19 cellular contexts compared by ENCODE assay signal in genomic region chr10:129893690-129894089, GRCh38.
"Had no signal": no experiment of that assay in that cellular context is flagged by ENCODE, and none has a peak within 500 bp of the region (broad histone marks: within the 10 kb centered on the region; RNA-seq: fewer than 3 reads in every experiment).

No MANE protein-coding gene starts in this region.

- DNase-seq: cortex of kidney; dorsolateral prefrontal cortex; effector CD8-positive, alpha-beta T cell; immature natural killer cell; mesendoderm; naive B cell; right lobe of liver; stimulated activated CD4-positive, alpha-beta T cell treated with anti-CD3 and anti-CD28 coated beads, Interleukin-4, amount 100 ng/mL, for 1 hour; stimulated activated CD8-positive, alpha-beta memory T cell treated with anti-CD3 and anti-CD28 coated beads, Interleukin-4, amount 100 ng/mL, for 48 hours; stimulated activated naive CD8-positive, alpha-beta T cell treated with anti-CD3 and anti-CD28 coated beads, Interleukin-15, Interleukin-2, amounts not matched to agents 100 U/mL and 50 U/mL, for 24 hours; upper lobe of right lung had no signal

- H3K27me3 ChIP-seq: right lobe of liver, tibial nerve had no signal

- H3K27ac Mint-ChIP-seq: immature natural killer cell; nephron; stimulated activated effector memory CD8-positive, alpha-beta T cell treated with anti-CD3 and anti-CD28 coated beads, Interleukin-12 subunit alpha, Interleukin-12 subunit beta, amount 100 ng/mL, for 72 hours had no signal

- ATAC-seq: esophagus mucosa; gastroesophageal sphincter; left lung; right lobe of liver; stimulated activated naive CD8-positive, alpha-beta T cell treated with anti-CD3 and anti-CD28 coated beads, Interleukin-15, Interleukin-2, amounts not matched to agents 100 U/mL and 50 U/mL, for 24 hours had no signal

- H3K4me1 ChIP-seq: left lung, right lobe of liver had no signal

- H3K9me3 ChIP-seq: gastroesophageal sphincter, left lung, right lobe of liver, tibial nerve, upper lobe of right lung had no signal

- H3K36me3 Mint-ChIP-seq: immature natural killer cell; naive B cell; stimulated activated effector memory CD8-positive, alpha-beta T cell treated with anti-CD3 and anti-CD28 coated beads, Interleukin-12 subunit alpha, Interleukin-12 subunit beta, amount 100 ng/mL, for 72 hours had no signal

- H3K9me3 Mint-ChIP-seq: central memory CD8-positive, alpha-beta T cell; immature natural killer cell; naive B cell; nephron; stimulated activated effector memory CD8-positive, alpha-beta T cell treated with anti-CD3 and anti-CD28 coated beads, Interleukin-12 subunit alpha, Interleukin-12 subunit beta, amount 100 ng/mL, for 72 hours had no signal

- H3K4me3 ChIP-seq: dorsolateral prefrontal cortex, gastroesophageal sphincter, left lung, lung, right lobe of liver, tibial nerve, upper lobe of right lung had no signal

- H3K27ac ChIP-seq: dorsolateral prefrontal cortex, left lung, right lobe of liver, upper lobe of right lung had no signal

- H3K36me3 ChIP-seq: gastroesophageal sphincter, left lung, right lobe of liver, tibial nerve, upper lobe of right lung had no signal

- H3K4me3 Mint-ChIP-seq: central memory CD8-positive, alpha-beta T cell; immature natural killer cell; naive B cell; nephron; stimulated activated effector memory CD8-positive, alpha-beta T cell treated with anti-CD3 and anti-CD28 coated beads, Interleukin-12 subunit alpha, Interleukin-12 subunit beta, amount 100 ng/mL, for 72 hours had no signal

- H3K4me1 Mint-ChIP-seq: central memory CD8-positive, alpha-beta T cell; immature natural killer cell; naive B cell; stimulated activated effector memory CD8-positive, alpha-beta T cell treated with anti-CD3 and anti-CD28 coated beads, Interleukin-12 subunit alpha, Interleukin-12 subunit beta, amount 100 ng/mL, for 72 hours had no signal
